In genomic region chr18:35116784-35117318, GRCh38 we compare ENCODE assay signal across 16 cellular contexts.
DNase-seq lines count a peak whose midpoint lies in the region; ATAC-seq and TF ChIP-seq lines count a peak whose summit lies in the region.
"Had no signal": no experiment of that assay in that cellular context is flagged by ENCODE, and none has a peak within 500 bp of the region (broad histone marks: within the 10 kb centered on the region; RNA-seq: fewer than 3 reads in every experiment).

No MANE protein-coding gene starts in this region.

- H3K27ac ChIP-seq in skeletal muscle tissue (ENCODE audit: low read depth, low read length) = peak overlapping the region; percentile 84

- peaks cover 35 to 52% (median 44%) of the 10 kb centered on the region in 3 donors for H3K4me1 ChIP-seq in skeletal muscle tissue (ENCODE audit: control insufficient read depth in 3 of 3, insufficient read depth in 3 of 3, low read length in 3 of 3)

- H3K4me3 ChIP-seq in skeletal muscle tissue (ENCODE audit: low read length in 3 of 3) = no peak overlapping the region
- H3K4me3 ChIP-seq: pancreas had no signal

- peak overlapping the region; percentile 64 for H3K4me3 Mint-ChIP-seq in T-helper 17 cell
- H3K4me3 Mint-ChIP-seq in activated CD8-positive, alpha-beta T cell treated with anti-CD3 and anti-CD28 coated beads for 36 hours = no peak overlapping the region
- H3K4me3 Mint-ChIP-seq: stimulated activated memory B cell treated with anti-CD40 and anti-IgM and Interleukin-4, amounts not matched to agents 10 μg/mL and 1 μg/mL and 100 μg/mL, for 72 hours had no signal

- DNase-seq in EH (ENCODE audit: low read depth) = peak; percentile 4
- no peak for DNase-seq in T-helper 17 cell
- DNase-seq in left ventricle myocardium superior = no peak
- DNase-seq in NCI-H1694 treated with DMSO at 0.1 percent for 48 hours (lab: John Stamatoyannopoulos, UW) = no peak
- no peak for DNase-seq in activated CD8-positive, alpha-beta T cell treated with anti-CD3 and anti-CD28 coated beads for 36 hours
- DNase-seq in omental fat pad (ENCODE audit: low spot score) = no peak
- DNase-seq: activated CD4-positive, CD25-positive, alpha-beta regulatory T cell; activated effector memory CD4-positive, alpha-beta T cell treated with anti-CD3 and anti-CD28 coated beads, Interleukin-2, amount 50 U/mL, for 16 hours; hippocampal formation; Karpas-422; NCI-H1417 treated with DMSO at 0.1 percent for 48 hours; NCI-H2227 treated with DMSO at 0.1 percent for 48 hours; pancreas had no signal

- H3K9ac ChIP-seq in skeletal muscle tissue (ENCODE audit: low read depth in 1 of 3, low read length in 3 of 3) = peak overlapping the region in 1 of 3 donors; percentile 17

- intact Hi-C loops in left ventricle myocardium superior (cut with micrococcal nuclease) = no loop called here
- intact Hi-C loops in activated CD8-positive, alpha-beta T cell treated with anti-CD3 and anti-CD28 coated beads for 36 hours (cut with micrococcal nuclease) = no loop called here

- H3K27me3 Mint-ChIP-seq in T-helper 17 cell = no peaks in the 10 kb centered on the region
- H3K27me3 Mint-ChIP-seq in activated CD8-positive, alpha-beta T cell treated with anti-CD3 and anti-CD28 coated beads for 36 hours = no peaks in the 10 kb centered on the region
- H3K27me3 Mint-ChIP-seq: stimulated activated memory B cell treated with anti-CD40 and anti-IgM and Interleukin-4, amounts not matched to agents 10 μg/mL and 1 μg/mL and 100 μg/mL, for 72 hours had no signal

- H3K4me1 Mint-ChIP-seq in T-helper 17 cell = peaks cover 42% of the 10 kb centered on the region
- peaks cover 54% of the 10 kb centered on the region for H3K4me1 Mint-ChIP-seq in activated CD8-positive, alpha-beta T cell treated with anti-CD3 and anti-CD28 coated beads for 36 hours (ENCODE audit: low read depth)

- no peaks in the 10 kb centered on the region for H3K27me3 ChIP-seq in skeletal muscle tissue (ENCODE audit: control insufficient read depth in 3 of 3, insufficient read depth in 3 of 3, low read length in 3 of 3)
- H3K27me3 ChIP-seq: pancreas had no signal

- POLR2A ChIA-PET in activated CD8-positive, alpha-beta T cell treated with anti-CD3 and anti-CD28 coated beads for 36 hours (lab: Charles Lee) = no interaction called here

- no peaks in the 10 kb centered on the region for H3K9me3 ChIP-seq in T-helper 17 cell (ENCODE audit: control insufficient read depth, low read length, poor library complexity, severe bottlenecking)
- no peaks in the 10 kb centered on the region for H3K9me3 ChIP-seq in skeletal muscle tissue (ENCODE audit: control insufficient read depth in 3 of 3, low read length in 3 of 3)
- H3K9me3 ChIP-seq: pancreas had no signal

- CTCF ChIA-PET in activated CD8-positive, alpha-beta T cell treated with anti-CD3 and anti-CD28 coated beads for 36 hours (lab: Charles Lee) = no interaction called here

- no peak for ATAC-seq in T-helper 17 cell
- ATAC-seq in left ventricle myocardium superior = peak; percentile 5
- no peak for ATAC-seq in HG02678 (IDR thresholded peaks at IDR 0.05; ENCODE audit: unreplicated experiment)
- no peak for ATAC-seq in activated CD8-positive, alpha-beta T cell treated with anti-CD3 and anti-CD28 coated beads for 36 hours
- ATAC-seq in omental fat pad (ENCODE audit: low FRiP score) = no peak
- ATAC-seq: pancreas; stimulated activated memory B cell treated with anti-CD40 and anti-IgM and Interleukin-4, amounts not matched to agents 10 μg/mL and 1 μg/mL and 100 μg/mL, for 72 hours had no signal

- TF ChIP-seq CTCF in activated CD8-positive, alpha-beta T cell treated with anti-CD3 and anti-CD28 coated beads for 36 hours (IDR thresholded peaks at IDR 0.05) = no peak
- TF ChIP-seq CTCF in omental fat pad (IDR thresholded peaks at IDR 0.05) = no peak

- peaks cover 2% of the 10 kb centered on the region for H3K36me3 Mint-ChIP-seq in T-helper 17 cell (ENCODE audit: low read depth)
- peaks cover 21% of the 10 kb centered on the region for H3K36me3 Mint-ChIP-seq in activated CD8-positive, alpha-beta T cell treated with anti-CD3 and anti-CD28 coated beads for 36 hours (ENCODE audit: low read depth)

- peak overlapping the region; percentile 68 for H3K27ac Mint-ChIP-seq in T-helper 17 cell
- no peak overlapping the region for H3K27ac Mint-ChIP-seq in activated CD8-positive, alpha-beta T cell treated with anti-CD3 and anti-CD28 coated beads for 36 hours
- H3K27ac Mint-ChIP-seq: stimulated activated memory B cell treated with anti-CD40 and anti-IgM and Interleukin-4, amounts not matched to agents 10 μg/mL and 1 μg/mL and 100 μg/mL, for 72 hours had no signal

- no peaks in the 10 kb centered on the region for H3K36me3 ChIP-seq in skeletal muscle tissue (ENCODE audit: control insufficient read depth in 3 of 3, insufficient read depth in 3 of 3, low read length in 3 of 3)
- H3K36me3 ChIP-seq: pancreas had no signal

- H3K9me3 Mint-ChIP-seq in activated CD8-positive, alpha-beta T cell treated with anti-CD3 and anti-CD28 coated beads for 36 hours = no peaks in the 10 kb centered on the region
- H3K9me3 Mint-ChIP-seq: stimulated activated memory B cell treated with anti-CD40 and anti-IgM and Interleukin-4, amounts not matched to agents 10 μg/mL and 1 μg/mL and 100 μg/mL, for 72 hours had no signal
